Comparison of ENCODE assay signal across 1 cellular context in genomic region chr2:84847326-84848050, GRCh38.
TF ChIP-seq lines count a peak whose summit lies in the region.

No MANE protein-coding gene starts in this region.

TF ChIP-seq in IMR-90, 13 proteins besides CTCF, POLR2A, EP300 and RAD21 (continued from another document):
- TF ChIP-seq CEBPB (IDR thresholded peaks at IDR 0.05; ENCODE audit: low read depth, low read length) (no peak), MXI1 (IDR thresholded peaks at IDR 0.05; ENCODE audit: borderline replicate concordance, low read depth, low read length) (no peak), SMC3 (IDR thresholded peaks at IDR 0.05; ENCODE audit: low read depth, low read length) (no peak), BHLHE40 (IDR thresholded peaks at IDR 0.05; ENCODE audit: low read depth, low read length) (no peak), NFE2L2 (IDR thresholded peaks at IDR 0.05; ENCODE audit: low read depth, low read length) (no peak), MAZ (IDR thresholded peaks at IDR 0.05; ENCODE audit: borderline replicate concordance, low read depth, low read length) (no peak)
